1 cellular context compared by ENCODE assay signal in the genomic region with DNA sequence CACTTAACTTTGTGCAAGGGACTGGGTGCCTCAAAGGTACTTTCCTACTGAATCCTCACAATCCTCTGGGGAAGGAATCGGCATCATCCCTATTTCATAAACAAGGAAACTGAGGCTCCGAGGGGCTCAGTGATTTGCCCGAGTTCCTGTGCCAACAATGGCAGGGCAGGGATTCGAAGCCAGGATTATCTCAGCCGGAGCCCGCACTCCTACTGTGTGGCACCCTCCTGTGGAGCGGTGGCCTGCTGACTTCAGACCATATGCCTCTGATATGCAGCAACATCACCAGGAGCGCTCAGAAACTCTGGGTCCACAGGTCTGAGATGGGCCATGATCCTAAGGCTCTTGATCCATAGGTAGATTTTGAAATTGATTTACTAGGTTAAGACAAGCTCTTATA.
TF ChIP-seq lines count a peak whose summit lies in the region.

No MANE protein-coding gene starts in this region.

TF ChIP-seq in GM23338, 12 proteins besides CTCF, POLR2A, EP300 and RAD21 (continued from another document):
- TF ChIP-seq STAT1 (IDR thresholded peaks at IDR 0.05; ENCODE audit: unreplicated experiment) (no peak), EZH2 (IDR thresholded peaks at IDR 0.05; ENCODE audit: low read depth, unreplicated experiment) (no peak)
TF ChIP-seq in GM23338: peak in this region for 0.
